Comparison of ENCODE assay signal across 13 cellular contexts in the genomic region with DNA sequence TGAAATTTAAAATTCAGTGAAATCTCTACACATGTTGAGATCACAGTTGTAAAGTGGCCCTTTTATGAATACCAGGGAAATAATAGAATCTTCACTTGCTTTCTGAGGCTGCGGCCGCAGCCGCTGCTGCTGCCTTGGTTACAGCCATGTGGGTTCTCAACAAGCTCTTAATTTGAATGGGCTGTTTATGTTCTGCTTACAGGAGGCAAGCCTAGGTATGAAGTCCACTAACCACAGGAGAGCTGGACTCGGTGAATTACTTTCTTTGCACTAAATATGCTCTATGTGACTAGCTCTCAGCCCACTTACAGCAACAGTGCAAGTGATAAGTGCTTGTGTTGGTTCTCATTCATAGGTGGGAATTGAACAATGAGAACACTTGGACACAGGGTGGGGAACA.
"Had no signal": no experiment of that assay in that cellular context is flagged by ENCODE, and none has a peak within 500 bp of the region (broad histone marks: within the 10 kb centered on the region; RNA-seq: fewer than 3 reads in every experiment).

No MANE protein-coding gene starts in this region.

- H3K27me3 ChIP-seq: right atrium auricular region had no signal

- ATAC-seq: activated CD8-positive, alpha-beta T cell treated with anti-CD3 and anti-CD28 coated beads, Interleukin-2, amount 10 ng/mL, durations not matched to agents 7 days and 5 days; left colon; pancreas; T-cell had no signal

- DNase-seq: activated CD4-positive, alpha-beta T cell treated with anti-CD3 and anti-CD28 coated beads for 4 hours; activated CD8-positive, alpha-beta T cell treated with anti-CD3 and anti-CD28 coated beads, Interleukin-2, amount 10 ng/mL, durations not matched to agents 7 days and 5 days; activated naive CD4-positive, alpha-beta T cell treated with anti-CD3 and anti-CD28 coated beads for 36 hours; left colon; mammary epithelial cell; pancreas; T-cell; T1000; trophoblast cell had no signal

- H3K36me3 ChIP-seq: pancreas, right atrium auricular region had no signal

- FAIRE-seq: pancreas had no signal

- H3K36me3 Mint-ChIP-seq: brain, T-cell had no signal

- H3K9me3 Mint-ChIP-seq: activated naive CD4-positive, alpha-beta T cell treated with anti-CD3 and anti-CD28 coated beads for 36 hours; brain; dendritic cell treated with granulocyte-macrophage colony-stimulating factor and Interleukin-4, amounts not matched to agents 40 ng/mL and 50 ng/mL, for 4 days; T-cell had no signal

- H3K4me3 Mint-ChIP-seq: activated CD8-positive, alpha-beta T cell treated with anti-CD3 and anti-CD28 coated beads, Interleukin-2, amount 10 ng/mL, durations not matched to agents 7 days and 5 days; activated naive CD4-positive, alpha-beta T cell treated with anti-CD3 and anti-CD28 coated beads for 36 hours; brain; dendritic cell treated with granulocyte-macrophage colony-stimulating factor and Interleukin-4, amounts not matched to agents 40 ng/mL and 50 ng/mL, for 4 days; T-cell had no signal

- H3K4me1 ChIP-seq: pancreas, right atrium auricular region had no signal

- H3K27me3 Mint-ChIP-seq: brain; dendritic cell treated with granulocyte-macrophage colony-stimulating factor and Interleukin-4, amounts not matched to agents 40 ng/mL and 50 ng/mL, for 4 days had no signal

- H3K27ac Mint-ChIP-seq: activated CD8-positive, alpha-beta T cell treated with anti-CD3 and anti-CD28 coated beads, Interleukin-2, amount 10 ng/mL, durations not matched to agents 7 days and 5 days; activated naive CD4-positive, alpha-beta T cell treated with anti-CD3 and anti-CD28 coated beads for 36 hours; dendritic cell treated with granulocyte-macrophage colony-stimulating factor and Interleukin-4, amounts not matched to agents 40 ng/mL and 50 ng/mL, for 4 days; T-cell had no signal

- H3K27ac ChIP-seq: pancreas, right atrium auricular region, skin epidermis had no signal

- H3K9me3 ChIP-seq: pancreas, right atrium auricular region had no signal

- H3K4me3 ChIP-seq: pancreas, right atrium auricular region, skin epidermis had no signal
